Comparison of ENCODE assay signal across 11 cellular contexts in the genomic region with DNA sequence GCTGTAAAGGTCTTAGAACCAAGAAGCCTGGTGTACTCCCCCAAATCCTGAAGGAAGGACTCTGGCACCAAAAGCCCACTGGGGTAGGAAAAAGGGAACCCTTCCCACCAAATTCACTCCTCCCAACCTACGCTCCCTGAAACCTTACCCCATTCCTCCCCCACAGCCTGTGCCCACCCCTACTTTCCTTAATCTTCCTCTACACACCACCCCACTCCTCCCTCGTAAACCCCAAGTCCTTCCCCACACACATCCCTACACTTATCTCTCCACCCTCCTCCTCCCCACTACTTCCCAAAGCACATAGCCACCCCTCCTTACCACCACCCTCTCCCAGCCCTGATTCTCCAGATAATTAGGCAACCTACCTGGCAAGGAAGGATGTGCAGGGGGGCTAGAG. TPM values are rescaled to one million over a fixed set of nuclear protein-coding genes. Genes with fewer than 3 reads are reported as not detected.
DNase-seq lines count a peak whose midpoint lies in the region; ATAC-seq and TF ChIP-seq lines count a peak whose summit lies in the region.
"Had no signal": no experiment of that assay in that cellular context is flagged by ENCODE, and none has a peak within 500 bp of the region (broad histone marks: within the 10 kb centered on the region; RNA-seq: fewer than 3 reads in every experiment).

No MANE protein-coding gene starts in this region.

- peaks cover 6% of the 10 kb centered on the region for H3F3A ChIP-seq in SK-N-SH (replicated peaks; ENCODE audit: insufficient read depth)

- peaks cover 44% of the 10 kb centered on the region for H3K4me1 Mint-ChIP-seq in dendritic cell treated with granulocyte-macrophage colony-stimulating factor and Interleukin-4, amounts not matched to agents 40 ng/mL and 50 ng/mL, for 4 days (ENCODE audit: low read depth)

- no peak for TF ChIP-seq RAD21 in SK-N-SH (IDR thresholded peaks at IDR 0.05; ENCODE audit: low read length)

- intact Hi-C loops in dendritic cell treated with granulocyte-macrophage colony-stimulating factor and Interleukin-4, amounts not matched to agents 40 ng/mL and 50 ng/mL, for 4 days (cut with micrococcal nuclease): loop anchor here (10.0 kb wide), 1 partner anchor 67 kb away; no protein-coding TSS in a partner anchor

- H3K9me3 ChIP-seq in SK-N-SH (no peaks in the 10 kb centered on the region), Karpas-422 (ENCODE audit: low read length) (no peaks in the 10 kb centered on the region), neuron (ENCODE audit: low read length) (no peaks in the 10 kb centered on the region)
- H3K9me3 ChIP-seq: tibial artery had no signal

- H3K9me2 ChIP-seq in SK-N-SH (no peaks in the 10 kb centered on the region), Karpas-422 (replicated peaks; ENCODE audit: insufficient read depth, low read length) (no peaks in the 10 kb centered on the region)

- H3K79me2 ChIP-seq in SK-N-SH (ENCODE audit: insufficient read depth) (peaks cover 16% of the 10 kb centered on the region), Karpas-422 (ENCODE audit: low read length) (peaks cover 19% of the 10 kb centered on the region)

- no peak for ATAC-seq in SK-N-SH treated with all-trans-retinoic acid at 6 μM for 48 hours
- no peak for ATAC-seq in GM19351 (IDR thresholded peaks at IDR 0.05; ENCODE audit: unreplicated experiment)
- no peak for ATAC-seq in HG02759 (IDR thresholded peaks at IDR 0.05; ENCODE audit: unreplicated experiment)

- H3K27ac ChIP-seq in SK-N-SH (ENCODE audit: low read depth in 2 of 2, low read length in 1 of 2) (no peak overlapping the region), Karpas-422 (ENCODE audit: low read length) (no peak overlapping the region)

- H3K4me3 ChIP-seq in SK-N-SH (ENCODE audit: low read depth in 2 of 2, low read length in 1 of 2) (peak overlapping the region in 1 of 2 experiments; percentile 86; a peak in 1 of 4 replicates), Karpas-422 (ENCODE audit: low read length) (peak overlapping the region; percentile 97), neuron (ENCODE audit: low read length) (peak overlapping the region; percentile 65)

- no peaks in the 10 kb centered on the region for H3K27me3 Mint-ChIP-seq in dendritic cell treated with granulocyte-macrophage colony-stimulating factor and Interleukin-4, amounts not matched to agents 40 ng/mL and 50 ng/mL, for 4 days

- H2AFZ ChIP-seq in SK-N-SH (ENCODE audit: low read depth): no peak overlapping the region
- H2AFZ ChIP-seq in Karpas-422 (ENCODE audit: low read length): no peak overlapping the region
- no peak overlapping the region for H2AFZ ChIP-seq in neuron (ENCODE audit: low read depth, low read length)

- peaks cover 9 to 12% of the 10 kb centered on the region in 2 experiments; a peak in 2 of 4 replicates for H3K4me1 ChIP-seq in SK-N-SH (ENCODE audit: control insufficient read depth in 1 of 2, insufficient read depth in 2 of 2, low read depth in 1 of 2, low read length in 1 of 2)
- peaks cover 21% of the 10 kb centered on the region for H3K4me1 ChIP-seq in Karpas-422 (ENCODE audit: low read length)
- peaks cover 17% of the 10 kb centered on the region for H3K4me1 ChIP-seq in neuron (ENCODE audit: insufficient read depth, low read length)

- H3K9ac ChIP-seq in SK-N-SH (no peak overlapping the region), Karpas-422 (ENCODE audit: low read length) (peak overlapping the region; percentile 91; the same call in 1 of the 2 replicates)

- no peak for TF ChIP-seq CTCF in SK-N-SH (IDR thresholded peaks at IDR 0.05)

- TF ChIP-seq EP300 in SK-N-SH (IDR thresholded peaks at IDR 0.05; ENCODE audit: borderline replicate concordance in 1 of 2, low read depth in 1 of 2, low read length in 1 of 2): no peak

- 72% methylated on average over 2 of the region's 2 CpGs for WGBS in SK-N-SH (ENCODE audit: low lambda C conversion rate)

- H3K27me3 ChIP-seq in SK-N-SH (ENCODE audit: insufficient read depth): no peaks in the 10 kb centered on the region
- H3K27me3 ChIP-seq in Karpas-422 (ENCODE audit: low read length): no peaks in the 10 kb centered on the region
- H3K27me3 ChIP-seq in neuron (ENCODE audit: insufficient read depth, low read length): no peaks in the 10 kb centered on the region
- H3K27me3 ChIP-seq: tibial artery had no signal

- peak overlapping the region; percentile 96 for H3K4me2 ChIP-seq in SK-N-SH
- H3K4me2 ChIP-seq in Karpas-422 (ENCODE audit: low read depth, low read length, poor library complexity, severe bottlenecking): peak overlapping the region; percentile 81

- H3K36me3 ChIP-seq in SK-N-SH (replicated peaks in 1 of 2; ENCODE audit: control insufficient read depth in 1 of 2, insufficient read depth in 2 of 2, low read length in 1 of 2) (peaks cover 0 to 34% of the 10 kb centered on the region in 2 experiments), Karpas-422 (ENCODE audit: insufficient read depth, low read length) (no peaks in the 10 kb centered on the region), neuron (ENCODE audit: insufficient read depth, low read length) (peaks cover 38% of the 10 kb centered on the region)

- peak overlapping the region; percentile 87 for H3K4me3 Mint-ChIP-seq in dendritic cell treated with granulocyte-macrophage colony-stimulating factor and Interleukin-4, amounts not matched to agents 40 ng/mL and 50 ng/mL, for 4 days

- no peak for DNase-seq in SK-N-SH
- DNase-seq in Karpas-422: no peak
- DNase-seq in NCI-H1930 (lab: John Stamatoyannopoulos, UW): no peak
- DNase-seq: NCI-H1694, tibial artery had no signal

- H3K9me3 Mint-ChIP-seq in dendritic cell treated with granulocyte-macrophage colony-stimulating factor and Interleukin-4, amounts not matched to agents 40 ng/mL and 50 ng/mL, for 4 days: no peaks in the 10 kb centered on the region

- peak overlapping the region; percentile 84 for H3K27ac Mint-ChIP-seq in dendritic cell treated with granulocyte-macrophage colony-stimulating factor and Interleukin-4, amounts not matched to agents 40 ng/mL and 50 ng/mL, for 4 days

- peaks cover 50% of the 10 kb centered on the region for H3K36me3 Mint-ChIP-seq in dendritic cell treated with granulocyte-macrophage colony-stimulating factor and Interleukin-4, amounts not matched to agents 40 ng/mL and 50 ng/mL, for 4 days (ENCODE audit: low read depth)

- H4K20me1 ChIP-seq in SK-N-SH (ENCODE audit: insufficient read depth) (no peaks in the 10 kb centered on the region), Karpas-422 (ENCODE audit: insufficient read depth, low read depth, low read length) (no peaks in the 10 kb centered on the region)

- POLR2A ChIA-PET in SK-N-SH (lab: Yijun Ruan, JAX): no interaction called here

- CTCF ChIA-PET in SK-N-SH (lab: Yijun Ruan, JAX): interaction anchor here (1.0 kb wide), 1 partner anchor 72 kb away, joined by 3 read pairs; no protein-coding TSS in a partner anchor

TF ChIP-seq in SK-N-SH, 30 proteins besides CTCF, POLR2A, EP300 and RAD21:
- TF ChIP-seq TEAD4 (IDR thresholded peaks at IDR 0.05; ENCODE audit: borderline replicate concordance, insufficient read depth) (no peak), FOSL2 (IDR thresholded peaks at IDR 0.05; ENCODE audit: borderline replicate concordance, low read depth) (no peak), MXI1 (IDR thresholded peaks at IDR 0.05; ENCODE audit: low read depth, low read length) (no peak)

TF ChIP-seq in SK-N-SH treated with all-trans-retinoic acid at 6 μM for 48 hours, 23 proteins besides CTCF, POLR2A, EP300 and RAD21:
- TF ChIP-seq TCF4 (CRISPR knock-in tag; IDR thresholded peaks at IDR 0.05; ENCODE audit: borderline replicate concordance) (no peak), ZFP3 (CRISPR knock-in tag; IDR thresholded peaks at IDR 0.05) (no peak), RARB (CRISPR knock-in tag; IDR thresholded peaks at IDR 0.05) (no peak), GLIS3 (CRISPR knock-in tag; IDR thresholded peaks at IDR 0.05) (no peak)
- TF ChIP-seq, protein P1, sequence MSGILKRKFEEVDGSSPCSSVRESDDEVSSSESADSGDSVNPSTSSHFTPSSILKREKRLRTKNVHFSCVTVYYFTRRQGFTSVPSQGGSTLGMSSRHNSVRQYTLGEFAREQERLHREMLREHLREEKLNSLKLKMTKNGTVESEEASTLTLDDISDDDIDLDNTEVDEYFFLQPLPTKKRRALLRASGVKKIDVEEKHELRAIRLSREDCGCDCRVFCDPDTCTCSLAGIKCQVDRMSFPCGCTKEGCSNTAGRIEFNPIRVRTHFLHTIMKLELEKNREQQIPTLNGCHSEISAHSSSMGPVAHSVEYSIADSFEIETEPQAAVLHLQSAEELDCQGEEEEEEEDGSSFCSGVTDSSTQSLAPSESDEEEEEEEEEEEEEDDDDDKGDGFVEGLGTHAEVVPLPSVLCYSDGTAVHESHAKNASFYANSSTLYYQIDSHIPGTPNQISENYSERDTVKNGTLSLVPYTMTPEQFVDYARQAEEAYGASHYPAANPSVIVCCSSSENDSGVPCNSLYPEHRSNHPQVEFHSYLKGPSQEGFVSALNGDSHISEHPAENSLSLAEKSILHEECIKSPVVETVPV (CRISPR knock-in tag; IDR thresholded peaks at IDR 0.05): no peak

RNA-seq across cellular contexts. Expression of a gene that starts 1.7 kb away (rescaled TPM):
- polyA plus RNA-seq in SK-N-SH (2012; rRNA removed): 30.4 and 31.4 TPM in 2 replicates
- polyA plus RNA-seq in SK-N-SH (2012; cell fraction: cytosol; rRNA removed): 17.0 and 20.9 TPM in 2 replicates
- 53.7 and 65.2 TPM in 2 replicates for polyA plus RNA-seq in SK-N-SH (2012; cell fraction: nucleus; rRNA removed)
- total RNA-seq in Karpas-422 (2014; rRNA removed; shearing (Covaris generic); ENCODE audit: low replicate concordance): 28.3 and 29.1 TPM in 2 replicates

RNA-seq across cellular contexts. Expression of a gene that starts 29.2 kb away (rescaled TPM):
- polyA plus RNA-seq in SK-N-SH (2012; rRNA removed): not detected in 2 replicates
- not detected in 2 replicates for polyA plus RNA-seq in SK-N-SH (2012; cell fraction: cytosol; rRNA removed)
- polyA plus RNA-seq in SK-N-SH (2012; cell fraction: nucleus; rRNA removed): not detected in 2 replicates
- total RNA-seq in Karpas-422 (2014; rRNA removed; shearing (Covaris generic); ENCODE audit: low replicate concordance): not detected in 2 replicates
- total RNA-seq: RPMI7951 had no signal

RNA-seq across cellular contexts. Expression of a gene that starts 31.2 kb away (rescaled TPM):
- 210 and 288 TPM in 2 replicates for polyA plus RNA-seq in SK-N-SH (2012; rRNA removed)
- 195 and 232 TPM in 2 replicates for polyA plus RNA-seq in SK-N-SH (2012; cell fraction: cytosol; rRNA removed)
- 380 and 614 TPM in 2 replicates for polyA plus RNA-seq in SK-N-SH (2012; cell fraction: nucleus; rRNA removed)
- total RNA-seq in Karpas-422 (2014; rRNA removed; shearing (Covaris generic); ENCODE audit: low replicate concordance): 335 and 360 TPM in 2 replicates

RNA-seq across cellular contexts. Expression of a gene that starts 49.3 kb away (rescaled TPM):
- polyA plus RNA-seq in SK-N-SH (2012; rRNA removed): 1.5 and 1.7 TPM in 2 replicates
- polyA plus RNA-seq in SK-N-SH (2012; cell fraction: cytosol; rRNA removed): 0.42 and 0.60 TPM in 2 replicates
- 8.7 and 11.1 TPM in 2 replicates for polyA plus RNA-seq in SK-N-SH (2012; cell fraction: nucleus; rRNA removed)
- total RNA-seq in Karpas-422 (2014; rRNA removed; shearing (Covaris generic); ENCODE audit: low replicate concordance): 2.7 and 3.8 TPM in 2 replicates
